Comparison of ENCODE assay signal across 25 cellular contexts in genomic region chr18:79047556-79048244, GRCh38. TPM values are rescaled to one million over a fixed set of nuclear protein-coding genes. Genes with fewer than 3 reads are reported as not detected.
A peak's percentile ranks its signal among the peaks of the same experiment; 100 is the strongest.
DNase-seq lines count a peak whose midpoint lies in the region; ATAC-seq and TF ChIP-seq lines count a peak whose summit lies in the region.
"Had no signal": no experiment of that assay in that cellular context is flagged by ENCODE, and none has a peak within 500 bp of the region (broad histone marks: within the 10 kb centered on the region; RNA-seq: fewer than 3 reads in every experiment).

No MANE protein-coding gene starts in this region.

- no peaks in the 10 kb centered on the region for H3K9me2 ChIP-seq in GM23248 (ENCODE audit: insufficient read depth)

- H4K20me1 ChIP-seq in GM23248 (ENCODE audit: insufficient read depth): no peaks in the 10 kb centered on the region

- no peak overlapping the region for H2AFZ ChIP-seq in GM23248

- H3K4me1 ChIP-seq in GM23248 (ENCODE audit: insufficient read depth): no peaks in the 10 kb centered on the region
- H3K4me1 ChIP-seq: heart left ventricle, prostate gland, transverse colon had no signal

- H3K9ac ChIP-seq in GM23248: no peak overlapping the region

- no peak overlapping the region for H3K4me3 Mint-ChIP-seq in activated CD8-positive, alpha-beta T cell treated with anti-CD3 and anti-CD28 coated beads for 36 hours
- H3K4me3 Mint-ChIP-seq in activated CD8-positive, alpha-beta T cell treated with anti-CD3 and anti-CD28 coated beads, Interleukin-2, amount 10 ng/mL, durations not matched to agents 7 days and 5 days: no peak overlapping the region
- H3K4me3 Mint-ChIP-seq in stimulated activated effector memory CD8-positive, alpha-beta T cell treated with anti-CD3 and anti-CD28 coated beads, Interleukin-12 subunit alpha, Interleukin-12 subunit beta, amount 100 ng/mL, for 72 hours: peak overlapping the region; percentile 28
- H3K4me3 Mint-ChIP-seq: activated CD8-positive, alpha-beta memory T cell treated with anti-CD3 and anti-CD28 coated beads, Interleukin-2, amount 10 ng/mL, durations not matched to agents 7 days and 5 days; activated naive CD8-positive, alpha-beta T cell treated with anti-CD3 and anti-CD28 coated beads for 36 hours; activated T-helper 1 cell treated with anti-CD3 and anti-CD28 coated beads, Interleukin-12 subunit alpha, Interleukin-12 subunit beta, Interleukin-2, Interleukin-4 antibody, amounts not matched to agents 30 ng/mL and 10 ng/mL and 1 ng/mL, durations not matched to agents 14 hours and 24 hours and 36 hours; IgD-negative memory B cell had no signal

- H3K79me2 ChIP-seq in GM23248 (ENCODE audit: insufficient read depth): no peaks in the 10 kb centered on the region

- H3K36me3 ChIP-seq in GM23248 (ENCODE audit: low read depth): no peaks in the 10 kb centered on the region
- H3K36me3 ChIP-seq: heart left ventricle, neutrophil, prostate gland, transverse colon had no signal

- intact Hi-C loops in activated CD8-positive, alpha-beta T cell treated with anti-CD3 and anti-CD28 coated beads for 36 hours (cut with micrococcal nuclease): no loop called here

- DNase-seq in activated CD8-positive, alpha-beta T cell treated with anti-CD3 and anti-CD28 coated beads for 36 hours: peak; percentile 14
- no peak for DNase-seq in activated CD8-positive, alpha-beta T cell treated with anti-CD3 and anti-CD28 coated beads, Interleukin-2, amount 10 ng/mL, durations not matched to agents 7 days and 5 days
- DNase-seq in LoVo (ENCODE audit: low spot score): peak; percentile 16
- DNase-seq in T1000 (lab: John Stamatoyannopoulos, UW): peak; percentile 7
- no peak for DNase-seq in stimulated activated effector memory CD8-positive, alpha-beta T cell treated with anti-CD3 and anti-CD28 coated beads, Interleukin-12 subunit alpha, Interleukin-12 subunit beta, amount 100 ng/mL, for 72 hours (ENCODE audit: low spot score in 2 of 2)
- no peak for DNase-seq in GM23248
- DNase-seq: 8988T; activated CD8-positive, alpha-beta memory T cell treated with anti-CD3 and anti-CD28 coated beads, Interleukin-2, amount 10 ng/mL, durations not matched to agents 7 days and 5 days; activated naive CD8-positive, alpha-beta T cell treated with anti-CD3 and anti-CD28 coated beads for 36 hours; central memory CD4-positive, alpha-beta T cell; heart left ventricle; left cardiac atrium; MM.1S; NCI-H1694; NCI-H2171 treated with DMSO at 0.1 percent for 48 hours; NCI-H526; RPMI8226; T-helper 1 cell; transverse colon had no signal

- no peak overlapping the region for H3K4me3 ChIP-seq in GM23248
- H3K4me3 ChIP-seq: heart left ventricle, prostate gland, transverse colon had no signal

- H3K36me3 Mint-ChIP-seq in activated CD8-positive, alpha-beta T cell treated with anti-CD3 and anti-CD28 coated beads for 36 hours (ENCODE audit: low read depth): no peaks in the 10 kb centered on the region
- no peaks in the 10 kb centered on the region for H3K36me3 Mint-ChIP-seq in activated CD8-positive, alpha-beta T cell treated with anti-CD3 and anti-CD28 coated beads, Interleukin-2, amount 10 ng/mL, durations not matched to agents 7 days and 5 days (ENCODE audit: low read depth)
- H3K36me3 Mint-ChIP-seq in stimulated activated effector memory CD8-positive, alpha-beta T cell treated with anti-CD3 and anti-CD28 coated beads, Interleukin-12 subunit alpha, Interleukin-12 subunit beta, amount 100 ng/mL, for 72 hours: no peaks in the 10 kb centered on the region
- H3K36me3 Mint-ChIP-seq: activated CD8-positive, alpha-beta memory T cell treated with anti-CD3 and anti-CD28 coated beads, Interleukin-2, amount 10 ng/mL, durations not matched to agents 7 days and 5 days; activated naive CD8-positive, alpha-beta T cell treated with anti-CD3 and anti-CD28 coated beads for 36 hours; IgD-negative memory B cell had no signal

- TF ChIP-seq CTCF in activated CD8-positive, alpha-beta T cell treated with anti-CD3 and anti-CD28 coated beads for 36 hours (IDR thresholded peaks at IDR 0.05): no peak

- no peak overlapping the region for H3K27ac ChIP-seq in GM23248
- H3K27ac ChIP-seq: heart left ventricle, neutrophil, prostate gland, transverse colon had no signal

- no peaks in the 10 kb centered on the region for H3K9me3 ChIP-seq in GM23248 (ENCODE audit: low read depth)
- H3K9me3 ChIP-seq: heart left ventricle, neutrophil, prostate gland, transverse colon had no signal

- H3K4me1 Mint-ChIP-seq in activated CD8-positive, alpha-beta T cell treated with anti-CD3 and anti-CD28 coated beads for 36 hours (ENCODE audit: low read depth): no peaks in the 10 kb centered on the region
- no peaks in the 10 kb centered on the region for H3K4me1 Mint-ChIP-seq in activated CD8-positive, alpha-beta T cell treated with anti-CD3 and anti-CD28 coated beads, Interleukin-2, amount 10 ng/mL, durations not matched to agents 7 days and 5 days (ENCODE audit: low read depth)
- peaks cover 8% of the 10 kb centered on the region for H3K4me1 Mint-ChIP-seq in stimulated activated effector memory CD8-positive, alpha-beta T cell treated with anti-CD3 and anti-CD28 coated beads, Interleukin-12 subunit alpha, Interleukin-12 subunit beta, amount 100 ng/mL, for 72 hours
- H3K4me1 Mint-ChIP-seq: activated CD8-positive, alpha-beta memory T cell treated with anti-CD3 and anti-CD28 coated beads, Interleukin-2, amount 10 ng/mL, durations not matched to agents 7 days and 5 days; activated naive CD8-positive, alpha-beta T cell treated with anti-CD3 and anti-CD28 coated beads for 36 hours had no signal

- H3K9me3 Mint-ChIP-seq in activated CD8-positive, alpha-beta T cell treated with anti-CD3 and anti-CD28 coated beads for 36 hours: no peaks in the 10 kb centered on the region
- H3K9me3 Mint-ChIP-seq in activated CD8-positive, alpha-beta T cell treated with anti-CD3 and anti-CD28 coated beads, Interleukin-2, amount 10 ng/mL, durations not matched to agents 7 days and 5 days (ENCODE audit: insufficient read depth): no peaks in the 10 kb centered on the region
- no peaks in the 10 kb centered on the region for H3K9me3 Mint-ChIP-seq in stimulated activated effector memory CD8-positive, alpha-beta T cell treated with anti-CD3 and anti-CD28 coated beads, Interleukin-12 subunit alpha, Interleukin-12 subunit beta, amount 100 ng/mL, for 72 hours
- H3K9me3 Mint-ChIP-seq: activated naive CD8-positive, alpha-beta T cell treated with anti-CD3 and anti-CD28 coated beads for 36 hours; activated T-helper 1 cell treated with anti-CD3 and anti-CD28 coated beads, Interleukin-12 subunit alpha, Interleukin-12 subunit beta, Interleukin-2, Interleukin-4 antibody, amounts not matched to agents 30 ng/mL and 10 ng/mL and 1 ng/mL, durations not matched to agents 14 hours and 24 hours and 36 hours; IgD-negative memory B cell had no signal

- POLR2A ChIA-PET in activated CD8-positive, alpha-beta T cell treated with anti-CD3 and anti-CD28 coated beads for 36 hours (lab: Charles Lee): no interaction called here
- POLR2A ChIA-PET in activated CD8-positive, alpha-beta T cell treated with anti-CD3 and anti-CD28 coated beads, Interleukin-2, amount 10 ng/mL, durations not matched to agents 7 days and 5 days (lab: Charles Lee): no interaction called here

- CTCF ChIA-PET in activated CD8-positive, alpha-beta T cell treated with anti-CD3 and anti-CD28 coated beads for 36 hours (lab: Charles Lee): no interaction called here
- CTCF ChIA-PET in activated CD8-positive, alpha-beta T cell treated with anti-CD3 and anti-CD28 coated beads, Interleukin-2, amount 10 ng/mL, durations not matched to agents 7 days and 5 days (lab: Charles Lee): no interaction called here

- H3K27me3 ChIP-seq in GM23248 (replicated peaks; ENCODE audit: insufficient read depth): no peaks in the 10 kb centered on the region
- H3K27me3 ChIP-seq: transverse colon had no signal

- H3K4me2 ChIP-seq in GM23248 (ENCODE audit: unreplicated experiment): no peak overlapping the region

- peaks cover 2% of the 10 kb centered on the region for H3K27me3 Mint-ChIP-seq in activated CD8-positive, alpha-beta T cell treated with anti-CD3 and anti-CD28 coated beads for 36 hours
- H3K27me3 Mint-ChIP-seq in activated CD8-positive, alpha-beta T cell treated with anti-CD3 and anti-CD28 coated beads, Interleukin-2, amount 10 ng/mL, durations not matched to agents 7 days and 5 days (ENCODE audit: low read depth): no peaks in the 10 kb centered on the region

- WGBS in GM23248 (ENCODE audit: low coverage in 1 of 2, low lambda C conversion rate in 2 of 2, missing lambda C conversion rate in 2 of 2), 2 experiments: 83 to 84% methylated on average over 35 to 36 of the region's 36 CpGs

- no peak overlapping the region for H3K27ac Mint-ChIP-seq in activated CD8-positive, alpha-beta T cell treated with anti-CD3 and anti-CD28 coated beads for 36 hours
- no peak overlapping the region for H3K27ac Mint-ChIP-seq in activated CD8-positive, alpha-beta T cell treated with anti-CD3 and anti-CD28 coated beads, Interleukin-2, amount 10 ng/mL, durations not matched to agents 7 days and 5 days
- H3K27ac Mint-ChIP-seq in stimulated activated effector memory CD8-positive, alpha-beta T cell treated with anti-CD3 and anti-CD28 coated beads, Interleukin-12 subunit alpha, Interleukin-12 subunit beta, amount 100 ng/mL, for 72 hours: peak overlapping the region; percentile 70
- H3K27ac Mint-ChIP-seq: activated CD8-positive, alpha-beta memory T cell treated with anti-CD3 and anti-CD28 coated beads, Interleukin-2, amount 10 ng/mL, durations not matched to agents 7 days and 5 days; activated naive CD8-positive, alpha-beta T cell treated with anti-CD3 and anti-CD28 coated beads for 36 hours; activated T-helper 1 cell treated with anti-CD3 and anti-CD28 coated beads, Interleukin-12 subunit alpha, Interleukin-12 subunit beta, Interleukin-2, Interleukin-4 antibody, amounts not matched to agents 30 ng/mL and 10 ng/mL and 1 ng/mL, durations not matched to agents 14 hours and 24 hours and 36 hours had no signal

- no peaks in the 10 kb centered on the region for H3F3A ChIP-seq in GM23248 (ENCODE audit: insufficient read depth)

- in situ Hi-C loops in GM23248 (cut with MboI): no loop called here

- no peak for ATAC-seq in activated CD8-positive, alpha-beta T cell treated with anti-CD3 and anti-CD28 coated beads for 36 hours
- ATAC-seq in activated CD8-positive, alpha-beta T cell treated with anti-CD3 and anti-CD28 coated beads, Interleukin-2, amount 10 ng/mL, durations not matched to agents 7 days and 5 days: no peak
- ATAC-seq in stimulated activated effector memory CD8-positive, alpha-beta T cell treated with anti-CD3 and anti-CD28 coated beads, Interleukin-12 subunit alpha, Interleukin-12 subunit beta, amount 100 ng/mL, for 72 hours: peak; percentile 90
- ATAC-seq in HG02970 (IDR thresholded peaks at IDR 0.05; ENCODE audit: low FRiP score, unreplicated experiment) (no peak), GM21423 (IDR thresholded peaks at IDR 0.05; ENCODE audit: unreplicated experiment) (no peak)
- ATAC-seq: activated CD8-positive, alpha-beta memory T cell treated with anti-CD3 and anti-CD28 coated beads, Interleukin-2, amount 10 ng/mL, durations not matched to agents 7 days and 5 days; left cardiac atrium had no signal

RNA-seq across cellular contexts. Expression of gene ATP9B, which starts 21.5 kb away (rescaled TPM):
- total RNA-seq in activated CD8-positive, alpha-beta T cell treated with anti-CD3 and anti-CD28 coated beads for 36 hours: 10 to 100 TPM; 18.9 to 21.1 TPM
- 10 to 100 TPM; 24.8 to 27.3 TPM for total RNA-seq in activated CD8-positive, alpha-beta T cell treated with anti-CD3 and anti-CD28 coated beads, Interleukin-2, amount 10 ng/mL, durations not matched to agents 7 days and 5 days
- total RNA-seq in GM23248 (2014; rRNA removed; shearing (Covaris generic)): 12.8 and 29.6 TPM in 2 replicates
- 8.5 and 9.3 TPM in 2 replicates for polyA plus RNA-seq in GM23248 (2016; fragmentation: Nextera tagmentation; extraction: Ambion mirVana)

Comparison
In these comparisons a context has a peak if more than half of its experiments do, and no peak if none do; other contexts are left out.
1. DNase-seq: peak in activated CD8-positive, alpha-beta T cell treated with anti-CD3 and anti-CD28 coated beads for 36 hours (single experiment), LoVo (single experiment) and T1000 (single experiment); none in activated CD8-positive, alpha-beta T cell treated with anti-CD3 and anti-CD28 coated beads, Interleukin-2, amount 10 ng/mL, durations not matched to agents 7 days and 5 days (single experiment), stimulated activated effector memory CD8-positive, alpha-beta T cell treated with anti-CD3 and anti-CD28 coated beads, Interleukin-12 subunit alpha, Interleukin-12 subunit beta, amount 100 ng/mL, for 72 hours (0 of 2) and GM23248 (single experiment).